15 cellular contexts compared by ENCODE assay signal in genomic region chr4:10201356-10202223, GRCh38.
"Had no signal": no experiment of that assay in that cellular context is flagged by ENCODE, and none has a peak within 500 bp of the region (broad histone marks: within the 10 kb centered on the region; RNA-seq: fewer than 3 reads in every experiment).

No MANE protein-coding gene starts in this region.

- H3K27me3 ChIP-seq: body of pancreas, sigmoid colon, tibial nerve, vagina had no signal

- H3K36me3 ChIP-seq: sigmoid colon, spleen, tibial nerve, vagina had no signal

- ATAC-seq: activated CD8-positive, alpha-beta T cell treated with anti-CD3 and anti-CD28 coated beads for 36 hours; body of pancreas; WTC11 had no signal

- H3K79me2 ChIP-seq: parathyroid adenoma had no signal

- DNase-seq: activated CD4-positive, alpha-beta T cell treated with anti-CD3 and anti-CD28 coated beads for 4 hours; activated CD8-positive, alpha-beta T cell treated with anti-CD3 and anti-CD28 coated beads for 36 hours; activated naive CD4-positive, alpha-beta T cell treated with anti-CD3 and anti-CD28 coated beads for 36 hours; activated T-cell treated with anti-CD3 and anti-CD28 coated beads, Interleukin-2, amount 50 U/mL, for 1 hour; body of pancreas; caudate nucleus; endodermal cell; foreskin melanocyte; sigmoid colon; spleen; stimulated activated naive CD4-positive, alpha-beta T cell had no signal

- H3K4me3 ChIP-seq: body of pancreas, sigmoid colon, spleen, tibial nerve, vagina had no signal

- H3K27ac ChIP-seq: body of pancreas, parathyroid adenoma, sigmoid colon, spleen, tibial nerve, vagina had no signal

- H3K9me3 ChIP-seq: body of pancreas, spleen, tibial nerve, vagina had no signal

- H3K4me1 ChIP-seq: body of pancreas, parathyroid adenoma, sigmoid colon, spleen, tibial nerve, vagina had no signal

- H2AFZ ChIP-seq: parathyroid adenoma had no signal
